In the genomic region with DNA sequence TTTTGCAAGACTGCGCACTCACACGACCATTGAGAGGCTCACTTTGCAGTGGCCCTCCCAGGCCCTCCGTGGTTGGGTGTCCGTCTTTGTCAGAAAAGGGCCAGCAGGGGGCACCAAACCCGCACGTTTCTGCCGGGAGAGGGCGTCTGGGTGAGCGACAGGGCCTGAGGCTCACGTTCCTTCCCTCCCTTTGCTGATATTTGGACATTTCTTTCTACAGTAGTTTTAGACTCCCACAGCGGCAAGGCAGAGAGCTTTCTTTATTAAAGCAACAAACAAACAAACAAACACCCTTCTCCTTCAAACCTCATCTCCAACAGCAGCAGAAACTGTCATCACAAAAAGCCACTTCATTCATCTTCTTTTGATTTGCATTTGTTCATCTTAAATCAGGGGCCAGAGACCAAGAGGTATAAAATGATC, we compare ENCODE assay signal across 8 cellular contexts.
DNase-seq lines count a peak whose midpoint lies in the region; ATAC-seq and TF ChIP-seq lines count a peak whose summit lies in the region.

No MANE protein-coding gene starts in this region.

- TF ChIP-seq POLR2A in thyroid gland (IDR thresholded peaks at IDR 0.05) = no peak

- peak overlapping the region; percentile 7; the same call in 1 of the 2 replicates for H3K4me2 ChIP-seq in KMS-11

- H3K4me1 ChIP-seq in KMS-11 (ENCODE audit: low read depth, poor library complexity, severe bottlenecking) (peaks cover 64% of the 10 kb centered on the region), thyroid gland (peaks cover 0 to 3% of the 10 kb centered on the region in 2 donors)

- H3K9me3 Mint-ChIP-seq in activated T-cell treated with anti-CD3 and anti-CD28 coated beads, Interleukin-2, amount 50 U/mL, for 72 hours = no peaks in the 10 kb centered on the region

- H3K36me3 Mint-ChIP-seq in activated T-cell treated with anti-CD3 and anti-CD28 coated beads, Interleukin-2, amount 50 U/mL, for 72 hours (ENCODE audit: insufficient read depth in 2 of 2) = no peaks in the 10 kb centered on the region

- peaks cover 19% of the 10 kb centered on the region for H3K4me1 Mint-ChIP-seq in activated T-cell treated with anti-CD3 and anti-CD28 coated beads, Interleukin-2, amount 50 U/mL, for 72 hours (ENCODE audit: low read depth)

- H3K9me3 ChIP-seq in thyroid gland = no peaks in the 10 kb centered on the region

- H3K36me3 ChIP-seq in KMS-11 (ENCODE audit: insufficient read depth) = no peaks in the 10 kb centered on the region
- no peaks in the 10 kb centered on the region for H3K36me3 ChIP-seq in thyroid gland

- H3K27me3 ChIP-seq in KMS-11 (ENCODE audit: insufficient read depth, low read depth) (no peaks in the 10 kb centered on the region), thyroid gland (no peaks in the 10 kb centered on the region)

- TF ChIP-seq CTCF in KMS-11 (conservative IDR thresholded peaks at IDR 0.05; ENCODE audit: low read depth, low read length) = peak; percentile 97
- TF ChIP-seq CTCF in thyroid gland (IDR thresholded peaks at IDR 0.05) = peak; percentile 54 to 92 (median 92)

- peak; percentile 93 for ATAC-seq in GM21786 (IDR thresholded peaks at IDR 0.05; ENCODE audit: unreplicated experiment)
- ATAC-seq in activated T-cell treated with anti-CD3 and anti-CD28 coated beads, Interleukin-2, amount 50 U/mL, for 72 hours (replicated peaks in 1 of 2) = peak; percentile 94 to 96

- H3K4me3 Mint-ChIP-seq in activated T-cell treated with anti-CD3 and anti-CD28 coated beads, Interleukin-2, amount 50 U/mL, for 72 hours = no peak overlapping the region

- no peaks in the 10 kb centered on the region for H3K79me2 ChIP-seq in KMS-11 (ENCODE audit: insufficient read depth, low read depth)

- no peaks in the 10 kb centered on the region for H3K27me3 Mint-ChIP-seq in activated T-cell treated with anti-CD3 and anti-CD28 coated beads, Interleukin-2, amount 50 U/mL, for 72 hours (ENCODE audit: low read depth)

- H4K20me1 ChIP-seq in KMS-11 (ENCODE audit: insufficient read depth) = no peaks in the 10 kb centered on the region

- DNase-seq in EH (ENCODE audit: low read depth) (peak; percentile 79), RKO (ENCODE audit: low spot score) (peak; percentile 68), fibroblast of peridontal ligament (ENCODE audit: extremely low read depth) (peak; percentile 84), nucleus accumbens (lab: John Stamatoyannopoulos, UW) (peak in 52 of 56 donors; percentile 3 to 90 (median 58)), thyroid gland (peak; percentile 82 to 92)
- peak; percentile 86 to 90 for DNase-seq in activated T-cell treated with anti-CD3 and anti-CD28 coated beads, Interleukin-2, amount 50 U/mL, for 72 hours

- no peak overlapping the region for H3K27ac ChIP-seq in KMS-11
- no peak overlapping the region for H3K27ac ChIP-seq in thyroid gland

- no peak overlapping the region for H3K4me3 ChIP-seq in KMS-11 (IDR thresholded peaks at IDR 0.05; ENCODE audit: insufficient read depth, low read depth, low read length)
- H3K4me3 ChIP-seq in thyroid gland (replicated peaks in 1 of 3) = no peak overlapping the region

- H2AFZ ChIP-seq in KMS-11 (ENCODE audit: low read depth) = peak overlapping the region; percentile 31; the same call in 1 of the 2 replicates

- WGBS in thyroid gland, 2 donors = 0 to 2% methylated on average over 8 to 11 of the region's 11 CpGs

- no peak overlapping the region for H3K9ac ChIP-seq in KMS-11

- intact Hi-C loops in thyroid gland (cut with DNase I) = loop anchor here (5.0 to 10.0 kb wide), 2 partner anchors 339 to 411 kb away; partner anchors contain the start of gene DNAH14

- no peak overlapping the region for H3K27ac Mint-ChIP-seq in activated T-cell treated with anti-CD3 and anti-CD28 coated beads, Interleukin-2, amount 50 U/mL, for 72 hours
